16 cellular contexts compared by ENCODE assay signal in the genomic region with DNA sequence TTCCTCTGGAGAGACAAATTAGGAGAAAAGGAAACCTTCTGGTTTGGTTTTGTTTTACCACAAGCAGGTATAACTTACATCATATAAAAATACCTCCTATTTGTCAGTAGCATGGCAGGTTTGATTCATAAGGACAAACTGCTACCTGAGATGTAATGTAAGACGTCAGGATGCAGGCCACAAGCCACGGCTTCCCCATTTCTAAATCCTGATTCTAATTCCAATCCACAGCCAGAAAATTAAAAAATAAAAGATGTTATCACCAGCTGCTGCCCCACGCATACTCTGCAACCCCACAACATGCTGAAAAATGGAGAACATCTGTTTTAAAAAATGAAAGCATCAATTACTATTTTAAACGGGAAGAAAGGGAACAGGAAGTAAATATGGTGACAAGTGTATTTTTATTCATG.
A peak's percentile ranks its signal among the peaks of the same experiment; 100 is the strongest.
DNase-seq lines count a peak whose midpoint lies in the region; ATAC-seq and TF ChIP-seq lines count a peak whose summit lies in the region.
"Had no signal": no experiment of that assay in that cellular context is flagged by ENCODE, and none has a peak within 500 bp of the region (broad histone marks: within the 10 kb centered on the region; RNA-seq: fewer than 3 reads in every experiment).

No MANE protein-coding gene starts in this region.

- H3K4me3 ChIP-seq in neutrophil (ENCODE audit: low read depth in 1 of 2, low read length in 1 of 2), result peak overlapping the region; percentile 12 to 43
- H3K4me3 ChIP-seq: SJCRH30, tibial artery had no signal

- peaks cover 2% of the 10 kb centered on the region for H3K4me1 Mint-ChIP-seq in activated CD4-positive, alpha-beta memory T cell treated with anti-CD3 and anti-CD28 coated beads for 36 hours (ENCODE audit: low read depth)

- no peaks in the 10 kb centered on the region for H3K9me3 Mint-ChIP-seq in activated CD4-positive, alpha-beta memory T cell treated with anti-CD3 and anti-CD28 coated beads for 36 hours
- H3K9me3 Mint-ChIP-seq: CD4-positive, alpha-beta T cell had no signal

- H3K36me3 Mint-ChIP-seq in activated CD4-positive, alpha-beta memory T cell treated with anti-CD3 and anti-CD28 coated beads for 36 hours, result no peaks in the 10 kb centered on the region

- CTCF ChIA-PET in activated CD4-positive, alpha-beta memory T cell treated with anti-CD3 and anti-CD28 coated beads for 36 hours (lab: Charles Lee), result no interaction called here

- no peaks in the 10 kb centered on the region for H3K9me3 ChIP-seq in neutrophil
- H3K9me3 ChIP-seq: SJCRH30, tibial artery had no signal

- H3K27ac Mint-ChIP-seq in activated CD4-positive, alpha-beta memory T cell treated with anti-CD3 and anti-CD28 coated beads for 36 hours, result no peak overlapping the region
- H3K27ac Mint-ChIP-seq: CD4-positive, alpha-beta T cell had no signal

- ATAC-seq in GM18511 (IDR thresholded peaks at IDR 0.05; ENCODE audit: unreplicated experiment), result peak; percentile 13
- no peak for ATAC-seq in HG02840 (IDR thresholded peaks at IDR 0.05; ENCODE audit: low FRiP score, unreplicated experiment)
- ATAC-seq: left lobe of liver had no signal

- TF ChIP-seq CTCF in neutrophil (IDR thresholded peaks at IDR 0.05), result no peak

- DNase-seq in KBM-7 (peak; percentile 79), RPMI8226 (peak; percentile 28), HuH-7 (ENCODE audit: low spot score) (no peak)
- DNase-seq in activated CD4-positive, alpha-beta memory T cell treated with anti-CD3 and anti-CD28 coated beads for 36 hours, result no peak
- DNase-seq: activated gamma-delta T cell treated with Interleukin-2 at 50 U/mL for 16 hours; CD4-positive, alpha-beta T cell; dermis blood vessel endothelial cell; GOT3; hypothalamus; NCI-H2081; SJCRH30; tibial artery had no signal

- H3K27me3 Mint-ChIP-seq in activated CD4-positive, alpha-beta memory T cell treated with anti-CD3 and anti-CD28 coated beads for 36 hours, result peaks cover 3% of the 10 kb centered on the region
- H3K27me3 Mint-ChIP-seq: CD4-positive, alpha-beta T cell had no signal

- no peak overlapping the region for H3K4me3 Mint-ChIP-seq in activated CD4-positive, alpha-beta memory T cell treated with anti-CD3 and anti-CD28 coated beads for 36 hours
- H3K4me3 Mint-ChIP-seq: CD4-positive, alpha-beta T cell had no signal

- POLR2A ChIA-PET in activated CD4-positive, alpha-beta memory T cell treated with anti-CD3 and anti-CD28 coated beads for 36 hours (lab: Charles Lee), result no interaction called here

- peaks cover 48 to 53% of the 10 kb centered on the region in 2 experiments for H3K4me1 ChIP-seq in neutrophil (ENCODE audit: control insufficient read depth in 1 of 2, insufficient read depth in 1 of 2, low read depth in 1 of 2, low read length in 1 of 2)
- H3K4me1 ChIP-seq: tibial artery had no signal

- peak overlapping the region; percentile 62 for H3K27ac ChIP-seq in neutrophil
- H3K27ac ChIP-seq: SJCRH30, tibial artery had no signal

- H3K27me3 ChIP-seq in neutrophil, result no peaks in the 10 kb centered on the region
- H3K27me3 ChIP-seq: tibial artery had no signal

- H3K36me3 ChIP-seq in neutrophil, result no peaks in the 10 kb centered on the region
- H3K36me3 ChIP-seq: SJCRH30, tibial artery had no signal

- intact Hi-C loops in activated CD4-positive, alpha-beta memory T cell treated with anti-CD3 and anti-CD28 coated beads for 36 hours (cut with micrococcal nuclease), result no loop called here

- in situ Hi-C loops in KBM-7 (cut with MboI; ENCODE audit: low pct_unique_long_range_greater_than_20kb, low sequenced_read_pairs), result no loop called here

Comparison
In these comparisons a context has a peak if more than half of its experiments do, and no peak if none do; other contexts are left out.
1. DNase-seq: peak in KBM-7 (single experiment) and RPMI8226 (single experiment); none in HuH-7 (single experiment) and activated CD4-positive, alpha-beta memory T cell treated with anti-CD3 and anti-CD28 coated beads for 36 hours (single experiment).